In genomic region chr3:4757056-4757948, GRCh38 we compare ENCODE assay signal across 14 cellular contexts.
A peak's percentile ranks its signal among the peaks of the same experiment; 100 is the strongest.
DNase-seq lines count a peak whose midpoint lies in the region; ATAC-seq and TF ChIP-seq lines count a peak whose summit lies in the region.
"Had no signal": no experiment of that assay in that cellular context is flagged by ENCODE, and none has a peak within 500 bp of the region (broad histone marks: within the 10 kb centered on the region; RNA-seq: fewer than 3 reads in every experiment).

No MANE protein-coding gene starts in this region.

- H3K4me1 ChIP-seq in vagina, result peaks cover 58% of the 10 kb centered on the region

- in situ Hi-C loops in GM13977 (cut with MboI; ENCODE audit: low pct_unique_long_range_greater_than_20kb, low sequenced_read_pairs, unreplicated experiment), result no loop called here

- TF ChIP-seq POLR2A in vagina (IDR thresholded peaks at IDR 0.05), result no peak

- ATAC-seq in GM21381 (IDR thresholded peaks at IDR 0.05; ENCODE audit: unreplicated experiment) (peak; percentile 39), HG03196 (IDR thresholded peaks at IDR 0.05; ENCODE audit: unreplicated experiment) (peak; percentile 46)

- H3K4me3 ChIP-seq in vagina, result no peak overlapping the region
- H3K4me3 ChIP-seq: dorsolateral prefrontal cortex had no signal

- TF ChIP-seq CTCF in GM13977 (IDR thresholded peaks at IDR 0.05; ENCODE audit: extremely low read depth, insufficient read depth, missing control alignments) (no peak), vagina (IDR thresholded peaks at IDR 0.05) (no peak)

- intact Hi-C loops in vagina (cut with DNase I), result no loop called here

- no peaks in the 10 kb centered on the region for H3K9me3 ChIP-seq in vagina

- H3K27me3 ChIP-seq in vagina, result no peaks in the 10 kb centered on the region
- H3K27me3 ChIP-seq: dorsolateral prefrontal cortex had no signal

- DNase-seq in GM13977 (ENCODE audit: low spot score), result peak; percentile 25
- peak; percentile 75 for DNase-seq in left kidney (ENCODE audit: low read depth, low spot score)
- no peak for DNase-seq in MV-4-11 (lab: John Stamatoyannopoulos, UW)
- no peak for DNase-seq in activated naive CD4-positive, alpha-beta T cell treated with Interleukin-2 at 50 U/mL for 16 hours
- no peak for DNase-seq in vagina (ENCODE audit: extremely low spot score in 2 of 2)
- no peak for DNase-seq in activated CD8-positive, alpha-beta memory T cell treated with anti-CD3 and anti-CD28 coated beads for 24 hours
- DNase-seq: dorsolateral prefrontal cortex, foreskin fibroblast, H7, islet precursor cell, NCI-H510A treated with DMSO at 0.1 percent for 48 hours, T1000 had no signal

- no peak overlapping the region for H3K27ac ChIP-seq in vagina

- no peaks in the 10 kb centered on the region for H3K36me3 ChIP-seq in vagina

Comparison
In these comparisons a context has a peak if more than half of its experiments do, and no peak if none do; other contexts are left out.
1. DNase-seq: peak in GM13977 (single experiment) and left kidney (single experiment); none in MV-4-11 (single experiment), activated naive CD4-positive, alpha-beta T cell treated with Interleukin-2 at 50 U/mL for 16 hours (single experiment), vagina (0 of 2) and activated CD8-positive, alpha-beta memory T cell treated with anti-CD3 and anti-CD28 coated beads for 24 hours (single experiment).